In the genomic region with DNA sequence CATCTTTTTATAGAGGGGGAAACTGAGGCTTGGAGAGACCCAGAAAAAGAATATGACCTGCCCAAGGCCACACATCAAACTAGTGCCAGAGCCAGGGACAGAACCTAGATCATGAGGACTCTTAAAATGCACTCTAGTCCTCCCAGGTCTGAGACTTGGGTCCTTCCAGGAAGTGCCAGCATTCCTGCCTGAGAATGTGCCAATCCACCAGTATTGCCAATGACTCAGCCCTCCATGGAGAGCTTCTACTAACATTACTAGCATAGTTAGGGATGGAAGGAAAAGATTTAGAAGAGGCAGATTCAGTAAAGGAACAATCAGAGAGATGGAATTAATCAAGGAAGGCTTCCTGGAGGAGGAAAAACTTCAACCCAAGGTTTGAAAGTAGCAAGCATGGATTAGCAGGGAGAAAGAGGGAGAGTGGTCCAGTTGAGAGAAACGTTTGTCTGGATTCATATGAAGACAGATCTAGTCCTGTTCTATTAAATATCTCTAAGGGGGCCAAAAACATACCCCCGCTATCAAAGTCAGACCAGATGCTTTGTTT, we compare ENCODE assay signal across 19 cellular contexts. TPM values are rescaled to one million over a fixed set of nuclear protein-coding genes. Genes with fewer than 3 reads are reported as not detected.
DNase-seq lines count a peak whose midpoint lies in the region; ATAC-seq, FAIRE-seq and TF ChIP-seq lines count a peak whose summit lies in the region.
"Had no signal": no experiment of that assay in that cellular context is flagged by ENCODE, and none has a peak within 500 bp of the region (broad histone marks: within the 10 kb centered on the region; RNA-seq: fewer than 3 reads in every experiment).

No MANE protein-coding gene starts in this region.

- H3K36me3 Mint-ChIP-seq in activated CD8-positive, alpha-beta T cell treated with anti-CD3 and anti-CD28 coated beads for 36 hours (ENCODE audit: low read depth) = no peaks in the 10 kb centered on the region
- H3K36me3 Mint-ChIP-seq: activated naive CD4-positive, alpha-beta T cell treated with anti-CD3 and anti-CD28 coated beads, Interleukin-2, amount 50 U/mL, for 72 hours had no signal

- ATAC-seq in sciatic nerve = no peak
- ATAC-seq in activated CD8-positive, alpha-beta T cell treated with anti-CD3 and anti-CD28 coated beads for 36 hours = no peak
- ATAC-seq: activated naive CD4-positive, alpha-beta T cell treated with anti-CD3 and anti-CD28 coated beads, Interleukin-2, amount 50 U/mL, for 72 hours; left lobe of liver had no signal

- H3K4me1 Mint-ChIP-seq in activated CD8-positive, alpha-beta T cell treated with anti-CD3 and anti-CD28 coated beads for 36 hours (ENCODE audit: low read depth) = peaks cover 2% of the 10 kb centered on the region

- peaks cover 1% of the 10 kb centered on the region for H3K27me3 Mint-ChIP-seq in activated CD8-positive, alpha-beta T cell treated with anti-CD3 and anti-CD28 coated beads for 36 hours

- no peak for FAIRE-seq in HTR-8/SVneo (lab: Jason Lieb, UNC)

- H3K4me3 Mint-ChIP-seq in activated CD8-positive, alpha-beta T cell treated with anti-CD3 and anti-CD28 coated beads for 36 hours = no peak overlapping the region

- no peaks in the 10 kb centered on the region for H3K9me3 Mint-ChIP-seq in activated CD8-positive, alpha-beta T cell treated with anti-CD3 and anti-CD28 coated beads for 36 hours
- H3K9me3 Mint-ChIP-seq: activated naive CD4-positive, alpha-beta T cell treated with anti-CD3 and anti-CD28 coated beads, Interleukin-2, amount 50 U/mL, for 72 hours had no signal

- no peak overlapping the region for H3K4me3 ChIP-seq in epithelial cell of proximal tubule (ENCODE audit: low read depth, low read length)
- H3K4me3 ChIP-seq: BLaER1 treated with 17β-estradiol and CSF1 and Interleukin-3, amounts not matched to agents 10 nM and 100 nM had no signal

- no peak overlapping the region for H3K27ac Mint-ChIP-seq in activated CD8-positive, alpha-beta T cell treated with anti-CD3 and anti-CD28 coated beads for 36 hours

- DNase-seq in EL (peak; percentile 28), HTR-8/SVneo (ENCODE audit: insufficient read length, low spot score) (peak; percentile 19), epithelial cell of proximal tubule (ENCODE audit: low read depth) (peak; percentile 29), sciatic nerve (ENCODE audit: low spot score) (peak; percentile 4), NCI-H1694 (lab: John Stamatoyannopoulos, UW) (no peak)
- DNase-seq in stimulated activated CD8-positive, alpha-beta memory T cell treated with anti-CD3 and anti-CD28 coated beads, Interleukin-4, amount 100 ng/mL, for 48 hours = no peak
- DNase-seq in activated CD8-positive, alpha-beta T cell treated with anti-CD3 and anti-CD28 coated beads for 36 hours = no peak
- DNase-seq: effector memory CD4-positive, alpha-beta T cell; KG1; NCI-H1105 treated with DMSO at 0.1 percent for 48 hours; NCI-H2107; NCI-H524; occipital lobe; retina; RPMI8226; stimulated activated CD4-positive, alpha-beta T cell treated with anti-CD3 and anti-CD28 coated beads, Interleukin-12 subunit alpha, Interleukin-12 subunit beta, amount 100 ng/mL, for 4 hours had no signal

- no peak for TF ChIP-seq CTCF in epithelial cell of proximal tubule (conservative IDR thresholded peaks at IDR 0.05; ENCODE audit: low read depth, low read length)
- no peak for TF ChIP-seq CTCF in activated CD8-positive, alpha-beta T cell treated with anti-CD3 and anti-CD28 coated beads for 36 hours (IDR thresholded peaks at IDR 0.05)

- CTCF ChIA-PET in activated CD8-positive, alpha-beta T cell treated with anti-CD3 and anti-CD28 coated beads for 36 hours (lab: Charles Lee) = interaction anchor here (0.9 kb wide), 1 partner anchor 35 kb away, joined by 3 read pairs; no protein-coding TSS in a partner anchor

- POLR2A ChIA-PET in activated CD8-positive, alpha-beta T cell treated with anti-CD3 and anti-CD28 coated beads for 36 hours (lab: Charles Lee) = no interaction called here

- intact Hi-C loops in sciatic nerve (cut with DNase I) = no loop called here
- intact Hi-C loops in activated CD8-positive, alpha-beta T cell treated with anti-CD3 and anti-CD28 coated beads for 36 hours (cut with micrococcal nuclease) = no loop called here

RNA-seq across cellular contexts. Expression of gene SMIM35, which starts 20.1 kb away (rescaled TPM):
- not detected in 2 replicates for total RNA-seq in epithelial cell of proximal tubule
- not detected for total RNA-seq in sciatic nerve
- under 1 TPM; 0.27 to 0.32 TPM for total RNA-seq in activated CD8-positive, alpha-beta T cell treated with anti-CD3 and anti-CD28 coated beads for 36 hours
- total RNA-seq: activated naive CD4-positive, alpha-beta T cell treated with anti-CD3 and anti-CD28 coated beads, Interleukin-2, amount 50 U/mL, for 72 hours; occipital lobe had no signal

RNA-seq across cellular contexts. Expression of gene TMPRSS4, which starts 30.0 kb away (rescaled TPM):
- total RNA-seq in epithelial cell of proximal tubule = 13.3 and 26.6 TPM in 2 replicates
- total RNA-seq in sciatic nerve = not detected
- total RNA-seq in activated CD8-positive, alpha-beta T cell treated with anti-CD3 and anti-CD28 coated beads for 36 hours = not detected
- total RNA-seq: activated naive CD4-positive, alpha-beta T cell treated with anti-CD3 and anti-CD28 coated beads, Interleukin-2, amount 50 U/mL, for 72 hours; left lobe of liver; occipital lobe had no signal

RNA-seq across cellular contexts. Expression of gene SCN4B, which starts 45.8 kb away (rescaled TPM):
- total RNA-seq in epithelial cell of proximal tubule (under 0.01 TPM in 1 of 2 replicates, not detected in the other), sciatic nerve (2.9 TPM)
- 1 to 10 TPM in 1 of 2 experiments, under 1 TPM in 1; 0.72 to 1.1 TPM for total RNA-seq in activated CD8-positive, alpha-beta T cell treated with anti-CD3 and anti-CD28 coated beads for 36 hours

Comparison
In these comparisons a context has a peak if more than half of its experiments do, and no peak if none do; other contexts are left out.
1. DNase-seq: peak in EL (single experiment), HTR-8/SVneo (single experiment), epithelial cell of proximal tubule (single experiment) and sciatic nerve (single experiment); none in NCI-H1694 (single experiment), stimulated activated CD8-positive, alpha-beta memory T cell treated with anti-CD3 and anti-CD28 coated beads, Interleukin-4, amount 100 ng/mL, for 48 hours (single experiment) and activated CD8-positive, alpha-beta T cell treated with anti-CD3 and anti-CD28 coated beads for 36 hours (single experiment).
2. RNA of gene TMPRSS4, which starts 30.0 kb away (total RNA-seq): 13.3 to 26.6 TPM in epithelial cell of proximal tubule; not detected in activated CD8-positive, alpha-beta T cell treated with anti-CD3 and anti-CD28 coated beads for 36 hours and not detected in sciatic nerve (single experiment); every median in the first group is over 10 times any median in the second.